Comparison of ENCODE assay signal across 19 cellular contexts in the genomic region with DNA sequence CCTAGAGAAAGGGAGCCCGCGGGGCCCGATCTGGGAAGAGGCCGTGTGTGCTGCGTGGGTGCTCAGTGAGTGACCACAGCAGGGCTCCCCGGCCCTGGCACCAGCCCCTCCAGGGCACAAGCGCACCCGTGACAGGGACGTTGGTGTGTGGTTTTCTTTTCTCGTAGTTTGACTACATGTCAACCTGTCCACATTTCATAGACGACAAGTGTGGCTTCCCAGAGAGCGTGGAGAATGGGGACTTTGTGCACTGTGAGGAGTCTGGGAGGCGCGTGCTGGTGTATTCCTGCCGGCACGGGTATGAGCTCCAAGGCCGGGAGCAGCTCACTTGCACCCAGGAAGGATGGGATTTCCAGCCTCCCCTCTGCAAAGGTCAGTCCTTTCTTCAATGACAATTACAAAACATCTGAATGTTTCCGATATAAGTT.
DNase-seq lines count a peak whose midpoint lies in the region; ATAC-seq, FAIRE-seq and TF ChIP-seq lines count a peak whose summit lies in the region.
"Had no signal": no experiment of that assay in that cellular context is flagged by ENCODE, and none has a peak within 500 bp of the region (broad histone marks: within the 10 kb centered on the region; RNA-seq: fewer than 3 reads in every experiment).

No MANE protein-coding gene starts in this region.

- H3K27me3 Mint-ChIP-seq in mesothelial cell of epicardium (ENCODE audit: low read depth) (peaks cover 27% of the 10 kb centered on the region), MCF 10A (ENCODE audit: insufficient read depth, unreplicated experiment) (peaks cover 10% of the 10 kb centered on the region)

- no peak for ATAC-seq in left lung
- ATAC-seq: K562 had no signal

- H3K4me1 ChIP-seq in Peyer's patch (no peaks in the 10 kb centered on the region), left lung (no peaks in the 10 kb centered on the region), sigmoid colon (no peaks in the 10 kb centered on the region)

- no peaks in the 10 kb centered on the region for H3K27me3 ChIP-seq in Peyer's patch
- H3K27me3 ChIP-seq in left lung: no peaks in the 10 kb centered on the region
- no peaks in the 10 kb centered on the region for H3K27me3 ChIP-seq in sigmoid colon

- no peaks in the 10 kb centered on the region for H3K36me3 ChIP-seq in Peyer's patch
- no peaks in the 10 kb centered on the region for H3K36me3 ChIP-seq in left lung
- no peaks in the 10 kb centered on the region for H3K36me3 ChIP-seq in sigmoid colon

- H3K9me3 Mint-ChIP-seq in mesothelial cell of epicardium (no peaks in the 10 kb centered on the region), MCF 10A (ENCODE audit: unreplicated experiment) (no peaks in the 10 kb centered on the region)
- H3K9me3 Mint-ChIP-seq: H9 had no signal

- BruUV-seq in MCF 10A (replicated peaks; lab: Mats Ljungman, UMichigan): no TSS peak

- TF ChIP-seq EP300 in sigmoid colon (IDR thresholded peaks at IDR 0.05): no peak

- DNase-seq in HTR-8/SVneo (ENCODE audit: insufficient read length, low spot score) (no peak), Peyer's patch (peak in 2 of 3 donors; percentile 13 to 15), left lung (peak; percentile 13 to 64), sigmoid colon (peak; percentile 42), mesothelial cell of epicardium (ENCODE audit: low spot score in 2 of 2, unreplicated experiment in 2 of 2) (no peak), Kasumi-1 (lab: John Stamatoyannopoulos, UW) (no peak), MCF 10A (ENCODE audit: unreplicated experiment) (no peak)
- DNase-seq: ACHN, H9, MV-4-11, NCI-H1417, NCI-H187, NCI-H2227 treated with DMSO at 0.1 percent for 48 hours, NCI-H82, RPMI8226, SIG-M5 had no signal

- peak; percentile 13 for FAIRE-seq in HTR-8/SVneo (lab: Jason Lieb, UNC)
- FAIRE-seq: G401.6, K562 had no signal

- H3K36me3 Mint-ChIP-seq in mesothelial cell of epicardium (no peaks in the 10 kb centered on the region), MCF 10A (ENCODE audit: insufficient read depth, unreplicated experiment) (no peaks in the 10 kb centered on the region)
- H3K36me3 Mint-ChIP-seq: CD14-positive monocyte had no signal

- TF ChIP-seq POLR2A in Peyer's patch (IDR thresholded peaks at IDR 0.05): no peak
- no peak for TF ChIP-seq POLR2A in sigmoid colon (IDR thresholded peaks at IDR 0.05)

- TF ChIP-seq CTCF in Peyer's patch (IDR thresholded peaks at IDR 0.05) (no peak), left lung (IDR thresholded peaks at IDR 0.05) (no peak), sigmoid colon (IDR thresholded peaks at IDR 0.05) (no peak), mesothelial cell of epicardium (IDR thresholded peaks at IDR 0.05; ENCODE audit: unreplicated experiment) (no peak), MCF 10A (IDR thresholded peaks at IDR 0.05; ENCODE audit: unreplicated experiment) (no peak)

- no peak overlapping the region for H3K27ac Mint-ChIP-seq in mesothelial cell of epicardium
- no peak overlapping the region for H3K27ac Mint-ChIP-seq in MCF 10A (ENCODE audit: low read depth, unreplicated experiment)
- H3K27ac Mint-ChIP-seq: CD14-positive monocyte had no signal

- no peak overlapping the region for H3K4me3 Mint-ChIP-seq in mesothelial cell of epicardium
- H3K4me3 Mint-ChIP-seq in MCF 10A (ENCODE audit: unreplicated experiment): no peak overlapping the region
- H3K4me3 Mint-ChIP-seq: CD14-positive monocyte, H9 had no signal

- CTCF ChIA-PET in MCF 10A (lab: Yijun Ruan, JAX): no interaction called here

- H3K4me1 Mint-ChIP-seq in mesothelial cell of epicardium (no peaks in the 10 kb centered on the region), MCF 10A (ENCODE audit: insufficient read depth, unreplicated experiment) (no peaks in the 10 kb centered on the region)
- H3K4me1 Mint-ChIP-seq: CD14-positive monocyte, H9 had no signal

- no peak overlapping the region for H3K27ac ChIP-seq in Peyer's patch
- no peak overlapping the region for H3K27ac ChIP-seq in left lung
- H3K27ac ChIP-seq in sigmoid colon: no peak overlapping the region

- no peaks in the 10 kb centered on the region for H3K9me3 ChIP-seq in Peyer's patch
- H3K9me3 ChIP-seq in left lung: no peaks in the 10 kb centered on the region
- no peaks in the 10 kb centered on the region for H3K9me3 ChIP-seq in sigmoid colon

- POLR2A ChIA-PET in MCF 10A (lab: Yijun Ruan, JAX): no interaction called here

- H3K4me3 ChIP-seq in Peyer's patch (no peak overlapping the region), left lung (no peak overlapping the region), sigmoid colon (no peak overlapping the region)
- H3K4me3 ChIP-seq: K562 had no signal

- WGBS in sigmoid colon, 2 donors: 68 to 79% methylated on average over 18 of the region's 18 CpGs

- intact Hi-C loops in left lung (cut with DNase I) (no loop called here), sigmoid colon (cut with DNase I) (no loop called here), MCF 10A (cut with micrococcal nuclease) (no loop called here)

Comparison
In these comparisons a context has a peak if more than half of its experiments do, and no peak if none do; other contexts are left out.
1. DNase-seq: peak in Peyer's patch (2 of 3), left lung (2 of 2) and sigmoid colon (single experiment); none in HTR-8/SVneo (single experiment), mesothelial cell of epicardium (0 of 2), Kasumi-1 (0 of 2) and MCF 10A (single experiment).